Comparison of ENCODE assay signal across 21 cellular contexts in genomic region chr5:142600092-142600491, GRCh38.
DNase-seq lines count a peak whose midpoint lies in the region; ATAC-seq, FAIRE-seq and TF ChIP-seq lines count a peak whose summit lies in the region.
"Had no signal": no experiment of that assay in that cellular context is flagged by ENCODE, and none has a peak within 500 bp of the region (broad histone marks: within the 10 kb centered on the region; RNA-seq: fewer than 3 reads in every experiment).

No MANE protein-coding gene starts in this region.

- no peaks in the 10 kb centered on the region for H3K9me3 Mint-ChIP-seq in activated CD4-positive, alpha-beta memory T cell treated with anti-CD3 and anti-CD28 coated beads, Interleukin-2, amount 10 ng/mL, durations not matched to agents 7 days and 5 days
- no peaks in the 10 kb centered on the region for H3K9me3 Mint-ChIP-seq in Calu3 (ENCODE audit: low read depth, unreplicated experiment)
- H3K9me3 Mint-ChIP-seq: activated CD4-positive, alpha-beta T cell treated with anti-CD3 and anti-CD28 coated beads, Interleukin-2, amount 10 ng/mL, durations not matched to agents 7 days and 5 days; activated T-helper 2 cell treated with anti-CD3 and anti-CD28 coated beads, Interferon-gamma antibody, Interleukin-2, Interleukin-4, amounts not matched to agents 10 μg/mL and 5 μg/mL and 100 μg/mL, durations not matched to agents 14 hours and 24 hours and 36 hours; brain; immature natural killer cell; neural progenitor cell; stimulated activated naive CD8-positive, alpha-beta T cell treated with anti-CD3 and anti-CD28 coated beads, Interleukin-15, amount 100 ng/mL, for 72 hours had no signal

- DNase-seq in A549 (ENCODE audit: low read depth in 1 of 2, low spot score in 1 of 2): no peak
- DNase-seq in Panc1 (ENCODE audit: low read depth, low spot score): no peak
- DNase-seq in esophagus muscularis mucosa (ENCODE audit: extremely low spot score): no peak
- DNase-seq in sigmoid colon: no peak
- DNase-seq in mesendoderm: no peak
- no peak for DNase-seq in suprapubic skin (ENCODE audit: low spot score in 2 of 2)
- DNase-seq in activated CD4-positive, alpha-beta memory T cell treated with anti-CD3 and anti-CD28 coated beads, Interleukin-2, amount 10 ng/mL, durations not matched to agents 7 days and 5 days: no peak
- DNase-seq in Calu3: no peak
- DNase-seq: activated CD4-positive, alpha-beta T cell treated with anti-CD3 and anti-CD28 coated beads, Interleukin-2, amount 10 ng/mL, durations not matched to agents 7 days and 5 days; colonic mucosa; immature natural killer cell; NCI-H1105 treated with DMSO at 0.1 percent for 48 hours; stimulated activated naive CD8-positive, alpha-beta T cell treated with anti-CD3 and anti-CD28 coated beads, Interleukin-15, amount 100 ng/mL, for 72 hours; T-helper 1 cell had no signal

- no peak overlapping the region for H3K56ac ChIP-seq in mesendoderm (ENCODE audit: low read length)

- no peak overlapping the region for H2AK5ac ChIP-seq in mesendoderm (ENCODE audit: low read length)

- in situ Hi-C loops in Panc1 (cut with HindIII; ENCODE audit: low pct_unique_long_range_greater_than_20kb, low sequenced_read_pairs): no loop called here

- TF ChIP-seq POLR2A in A549 (IDR thresholded peaks at IDR 0.05; ENCODE audit: low read length): no peak
- TF ChIP-seq POLR2A in esophagus muscularis mucosa (IDR thresholded peaks at IDR 0.05; ENCODE audit: low read depth): no peak
- TF ChIP-seq POLR2A in sigmoid colon (IDR thresholded peaks at IDR 0.05): no peak
- no peak for TF ChIP-seq POLR2A in suprapubic skin (IDR thresholded peaks at IDR 0.05)

- TF ChIP-seq CTCF in A549 (IDR thresholded peaks at IDR 0.05): no peak
- TF ChIP-seq CTCF in Panc1 (IDR thresholded peaks at IDR 0.05): no peak
- TF ChIP-seq CTCF in esophagus muscularis mucosa (IDR thresholded peaks at IDR 0.05): no peak
- no peak for TF ChIP-seq CTCF in sigmoid colon (IDR thresholded peaks at IDR 0.05)
- TF ChIP-seq CTCF in suprapubic skin (IDR thresholded peaks at IDR 0.05): no peak
- no peak for TF ChIP-seq CTCF in Calu3 (IDR thresholded peaks at IDR 0.05; ENCODE audit: unreplicated experiment)

- H3K9me3 ChIP-seq in A549: no peaks in the 10 kb centered on the region
- H3K9me3 ChIP-seq in Panc1 (ENCODE audit: control insufficient read depth, insufficient read depth, low read depth, low read length): peaks cover 2% of the 10 kb centered on the region; the same call in 1 of the 2 replicates
- no peaks in the 10 kb centered on the region for H3K9me3 ChIP-seq in esophagus muscularis mucosa
- no peaks in the 10 kb centered on the region for H3K9me3 ChIP-seq in sigmoid colon
- H3K9me3 ChIP-seq in suprapubic skin: no peaks in the 10 kb centered on the region
- H3K9me3 ChIP-seq: BLaER1 treated with 17β-estradiol and CSF1 and Interleukin-3, amounts not matched to agents 10 nM and 100 nM; colonic mucosa; prostate gland; uterus had no signal

- intact Hi-C loops in Panc1 (cut with micrococcal nuclease; ENCODE audit: unreplicated experiment): no loop called here
- intact Hi-C loops in esophagus muscularis mucosa (cut with DNase I): no loop called here
- intact Hi-C loops in sigmoid colon (cut with DNase I): no loop called here
- intact Hi-C loops in Calu3 (cut with micrococcal nuclease; ENCODE audit: unreplicated experiment): no loop called here

- no peaks in the 10 kb centered on the region for H3K79me2 ChIP-seq in mesendoderm (ENCODE audit: control insufficient read depth, insufficient read depth, low read length)

- H3K27ac Mint-ChIP-seq in activated CD4-positive, alpha-beta memory T cell treated with anti-CD3 and anti-CD28 coated beads, Interleukin-2, amount 10 ng/mL, durations not matched to agents 7 days and 5 days: no peak overlapping the region
- no peak overlapping the region for H3K27ac Mint-ChIP-seq in Calu3 (ENCODE audit: unreplicated experiment)
- H3K27ac Mint-ChIP-seq: activated CD4-positive, alpha-beta T cell treated with anti-CD3 and anti-CD28 coated beads, Interleukin-2, amount 10 ng/mL, durations not matched to agents 7 days and 5 days; activated naive CD8-positive, alpha-beta T cell; activated T-helper 2 cell treated with anti-CD3 and anti-CD28 coated beads, Interferon-gamma antibody, Interleukin-2, Interleukin-4, amounts not matched to agents 10 μg/mL and 5 μg/mL and 100 μg/mL, durations not matched to agents 14 hours and 24 hours and 36 hours; immature natural killer cell; neural progenitor cell; stimulated activated naive CD8-positive, alpha-beta T cell treated with anti-CD3 and anti-CD28 coated beads, Interleukin-15, amount 100 ng/mL, for 72 hours had no signal

- H3K23ac ChIP-seq in mesendoderm (ENCODE audit: low read length): no peak overlapping the region

- no peak overlapping the region for H2BK5ac ChIP-seq in mesendoderm (ENCODE audit: low read length)

- H3K4me1 Mint-ChIP-seq in activated CD4-positive, alpha-beta memory T cell treated with anti-CD3 and anti-CD28 coated beads, Interleukin-2, amount 10 ng/mL, durations not matched to agents 7 days and 5 days: peaks cover 2% of the 10 kb centered on the region
- peaks cover 44% of the 10 kb centered on the region for H3K4me1 Mint-ChIP-seq in Calu3 (ENCODE audit: low read depth, unreplicated experiment)
- H3K4me1 Mint-ChIP-seq: activated CD4-positive, alpha-beta T cell treated with anti-CD3 and anti-CD28 coated beads, Interleukin-2, amount 10 ng/mL, durations not matched to agents 7 days and 5 days; immature natural killer cell; stimulated activated naive CD8-positive, alpha-beta T cell treated with anti-CD3 and anti-CD28 coated beads, Interleukin-15, amount 100 ng/mL, for 72 hours had no signal

- no peak overlapping the region for H4K8ac ChIP-seq in mesendoderm (ENCODE audit: low read depth, low read length)

- TF ChIP-seq RAD21 in A549 (conservative IDR thresholded peaks at IDR 0.05 in 1 of 2, IDR thresholded peaks at IDR 0.05 in 1 of 2): no peak

- H3K79me1 ChIP-seq in mesendoderm (ENCODE audit: low read length): no peaks in the 10 kb centered on the region

- no peak overlapping the region for H3K9ac ChIP-seq in mesendoderm (ENCODE audit: low read length)
- H3K9ac ChIP-seq: BLaER1 treated with 17β-estradiol and CSF1 and Interleukin-3, amounts not matched to agents 10 nM and 100 nM; neural progenitor cell had no signal

- H4K5ac ChIP-seq in mesendoderm (ENCODE audit: low read length): no peak overlapping the region

- no peak for ATAC-seq in A549
- no peak for ATAC-seq in Panc1
- ATAC-seq: stimulated activated naive CD8-positive, alpha-beta T cell treated with anti-CD3 and anti-CD28 coated beads, Interleukin-15, amount 100 ng/mL, for 72 hours had no signal

- H3K27ac ChIP-seq in A549 (peak overlapping the region; percentile 74 to 83; a peak in 5 of 6 replicates), Panc1 (ENCODE audit: low read length) (peak overlapping the region; percentile 64; the same call in 1 of the 2 replicates), esophagus muscularis mucosa (replicated peaks in 1 of 4) (peak overlapping the region; percentile 52 to 75 (median 58)), sigmoid colon (peak overlapping the region in 3 of 4 donors; percentile 40 to 59 (median 56)), mesendoderm (ENCODE audit: low read depth, low read length) (no peak overlapping the region), suprapubic skin (no peak overlapping the region)
- H3K27ac ChIP-seq: BLaER1 treated with 17β-estradiol and CSF1 and Interleukin-3, amounts not matched to agents 10 nM and 100 nM; colonic mucosa; neural progenitor cell had no signal

- no peak overlapping the region for H3K4me3 ChIP-seq in A549
- no peak overlapping the region; a peak in 1 of 4 replicates for H3K4me3 ChIP-seq in Panc1 (ENCODE audit: low read depth in 2 of 2, low read length in 2 of 2)
- H3K4me3 ChIP-seq in esophagus muscularis mucosa: no peak overlapping the region
- H3K4me3 ChIP-seq in sigmoid colon: no peak overlapping the region
- no peak overlapping the region for H3K4me3 ChIP-seq in mesendoderm (ENCODE audit: low read length)
- H3K4me3 ChIP-seq in suprapubic skin: no peak overlapping the region
- H3K4me3 ChIP-seq: BLaER1 treated with 17β-estradiol and CSF1 and Interleukin-3, amounts not matched to agents 10 nM and 100 nM; colonic mucosa; neural progenitor cell; prostate gland; uterus had no signal

- no peak overlapping the region for H3K4me3 Mint-ChIP-seq in activated CD4-positive, alpha-beta memory T cell treated with anti-CD3 and anti-CD28 coated beads, Interleukin-2, amount 10 ng/mL, durations not matched to agents 7 days and 5 days
- no peak overlapping the region for H3K4me3 Mint-ChIP-seq in Calu3 (ENCODE audit: low read depth, unreplicated experiment)
- H3K4me3 Mint-ChIP-seq: activated CD4-positive, alpha-beta T cell treated with anti-CD3 and anti-CD28 coated beads, Interleukin-2, amount 10 ng/mL, durations not matched to agents 7 days and 5 days; activated naive CD8-positive, alpha-beta T cell; brain; immature natural killer cell; neural progenitor cell; stimulated activated naive CD8-positive, alpha-beta T cell treated with anti-CD3 and anti-CD28 coated beads, Interleukin-15, amount 100 ng/mL, for 72 hours had no signal

- no peak overlapping the region for H2BK15ac ChIP-seq in mesendoderm (replicated peaks; ENCODE audit: low read depth)

- TF ChIP-seq EP300 in A549 (IDR thresholded peaks at IDR 0.05) (no peak), esophagus muscularis mucosa (IDR thresholded peaks at IDR 0.05) (no peak), sigmoid colon (IDR thresholded peaks at IDR 0.05) (no peak), suprapubic skin (IDR thresholded peaks at IDR 0.05) (no peak)

- POLR2A ChIA-PET in A549 (lab: Yijun Ruan, JAX) (no interaction called here), Panc1 (lab: Charles Lee) (interaction anchor here (0.5 kb wide), 1 partner anchor 332 kb away, joined by 4 read pairs; no protein-coding TSS in a partner anchor)
- POLR2A ChIA-PET in activated CD4-positive, alpha-beta memory T cell treated with anti-CD3 and anti-CD28 coated beads, Interleukin-2, amount 10 ng/mL, durations not matched to agents 7 days and 5 days (lab: Charles Lee): no interaction called here

- no peak for FAIRE-seq in A549 (lab: Jason Lieb, UNC)

- H3K36me3 Mint-ChIP-seq in activated CD4-positive, alpha-beta memory T cell treated with anti-CD3 and anti-CD28 coated beads, Interleukin-2, amount 10 ng/mL, durations not matched to agents 7 days and 5 days (ENCODE audit: low read depth): no peaks in the 10 kb centered on the region
- H3K36me3 Mint-ChIP-seq in Calu3 (ENCODE audit: insufficient read depth, unreplicated experiment): no peaks in the 10 kb centered on the region
- H3K36me3 Mint-ChIP-seq: activated naive CD8-positive, alpha-beta T cell; brain; immature natural killer cell; neural progenitor cell had no signal

- no peaks in the 10 kb centered on the region for H3K36me3 ChIP-seq in Panc1 (ENCODE audit: control insufficient read depth, insufficient read depth, low read length)
- H3K36me3 ChIP-seq in esophagus muscularis mucosa: peaks cover 0 to under 1% (median 0%) of the 10 kb centered on the region in 4 donors
- no peaks in the 10 kb centered on the region for H3K36me3 ChIP-seq in sigmoid colon
- no peaks in the 10 kb centered on the region for H3K36me3 ChIP-seq in mesendoderm (ENCODE audit: control insufficient read depth, insufficient read depth, low read length)
- H3K36me3 ChIP-seq in suprapubic skin: no peaks in the 10 kb centered on the region
- H3K36me3 ChIP-seq: BLaER1 treated with 17β-estradiol and CSF1 and Interleukin-3, amounts not matched to agents 10 nM and 100 nM; colonic mucosa; neural progenitor cell; prostate gland; uterus had no signal

- no TSS peak for BruUV-seq in Panc1 (replicated peaks; lab: Mats Ljungman, UMichigan)
- BruUV-seq in Calu3 (replicated peaks; lab: Mats Ljungman, UMichigan): no TSS peak

- peaks cover 57% of the 10 kb centered on the region for H3K4me1 ChIP-seq in A549
- H3K4me1 ChIP-seq in Panc1 (ENCODE audit: control insufficient read depth, insufficient read depth, low read length): peaks cover 41% of the 10 kb centered on the region
- peaks cover 17 to 23% (median 21%) of the 10 kb centered on the region in 4 donors for H3K4me1 ChIP-seq in esophagus muscularis mucosa
- peaks cover 0 to 20% (median 16%) of the 10 kb centered on the region in 4 donors for H3K4me1 ChIP-seq in sigmoid colon
- peaks cover 2% of the 10 kb centered on the region for H3K4me1 ChIP-seq in mesendoderm (ENCODE audit: control insufficient read depth, low read depth, low read length)
- peaks cover 10% of the 10 kb centered on the region for H3K4me1 ChIP-seq in suprapubic skin
- H3K4me1 ChIP-seq: colonic mucosa, neural progenitor cell, prostate gland, uterus had no signal

- H2BK120ac ChIP-seq in mesendoderm (ENCODE audit: low read depth, low read length): no peak overlapping the region

- 66% methylated on average over 4 of the region's 4 CpGs for WGBS in A549 (ENCODE audit: missing lambda C conversion rate)
- 75% methylated on average over 4 of the region's 4 CpGs for WGBS in esophagus muscularis mucosa
- 83 to 87% methylated on average over 4 of the region's 4 CpGs for WGBS in sigmoid colon, 2 donors
- WGBS in mesendoderm (ENCODE audit: extremely low coverage, insufficient coverage, low lambda C conversion rate): no CpG with 5 or more reads among the region's 4 CpGs
- 80% methylated on average over 4 of the region's 4 CpGs for WGBS in suprapubic skin

- no peak overlapping the region for H3K4ac ChIP-seq in mesendoderm (ENCODE audit: low read depth, low read length)

- H3K4me2 ChIP-seq in A549: peak overlapping the region; percentile 87
- no peak overlapping the region for H3K4me2 ChIP-seq in mesendoderm (ENCODE audit: low read length)
- H3K4me2 ChIP-seq: BLaER1 treated with 17β-estradiol and CSF1 and Interleukin-3, amounts not matched to agents 10 nM and 100 nM; neural progenitor cell had no signal

- CTCF ChIA-PET in A549 (lab: Yijun Ruan, JAX): interaction anchor here (0.9 to 5.7 kb wide), 10 partner anchors 10 to 455 kb away, joined by 3 to 41 read pairs (median 4); no protein-coding TSS in a partner anchor
- CTCF ChIA-PET in Panc1 (lab: Charles Lee): interaction anchor here (0.6 kb wide), 2 partner anchors 13 to 178 kb away, joined by 3 read pairs; no protein-coding TSS in a partner anchor
- CTCF ChIA-PET in activated CD4-positive, alpha-beta memory T cell treated with anti-CD3 and anti-CD28 coated beads, Interleukin-2, amount 10 ng/mL, durations not matched to agents 7 days and 5 days (lab: Charles Lee): interaction anchor here (1.0 to 2.7 kb wide), 3 partner anchors 10 to 13 kb away, joined by 3 to 8 read pairs (median 5); no protein-coding TSS in a partner anchor
- CTCF ChIA-PET in Calu3 (lab: Charles Lee): no interaction called here

- H3K27me3 ChIP-seq in Panc1 (ENCODE audit: control insufficient read depth, insufficient read depth, low read length) (no peaks in the 10 kb centered on the region), esophagus muscularis mucosa (no peaks in the 10 kb centered on the region), sigmoid colon (no peaks in the 10 kb centered on the region), mesendoderm (ENCODE audit: insufficient read depth, low read length, poor library complexity) (no peaks in the 10 kb centered on the region), suprapubic skin (no peaks in the 10 kb centered on the region)
- H3K27me3 ChIP-seq: BLaER1 treated with 17β-estradiol and CSF1 and Interleukin-3, amounts not matched to agents 10 nM and 100 nM; colonic mucosa; neural progenitor cell; uterus had no signal

- H3K27me3 Mint-ChIP-seq in activated CD4-positive, alpha-beta memory T cell treated with anti-CD3 and anti-CD28 coated beads, Interleukin-2, amount 10 ng/mL, durations not matched to agents 7 days and 5 days: peaks cover 2% of the 10 kb centered on the region
- peaks cover 2% of the 10 kb centered on the region for H3K27me3 Mint-ChIP-seq in Calu3 (ENCODE audit: unreplicated experiment)
- H3K27me3 Mint-ChIP-seq: brain had no signal

- H3K18ac ChIP-seq in mesendoderm (ENCODE audit: low read length): no peak overlapping the region

Comparison
In these comparisons a context has a peak if more than half of its experiments do, and no peak if none do; other contexts are left out.
1. H3K27ac ChIP-seq: peak in A549 (2 of 2), Panc1 (single experiment), esophagus muscularis mucosa (4 of 4) and sigmoid colon (3 of 4); none in mesendoderm (single experiment) and suprapubic skin (single experiment).